In the genomic region with DNA sequence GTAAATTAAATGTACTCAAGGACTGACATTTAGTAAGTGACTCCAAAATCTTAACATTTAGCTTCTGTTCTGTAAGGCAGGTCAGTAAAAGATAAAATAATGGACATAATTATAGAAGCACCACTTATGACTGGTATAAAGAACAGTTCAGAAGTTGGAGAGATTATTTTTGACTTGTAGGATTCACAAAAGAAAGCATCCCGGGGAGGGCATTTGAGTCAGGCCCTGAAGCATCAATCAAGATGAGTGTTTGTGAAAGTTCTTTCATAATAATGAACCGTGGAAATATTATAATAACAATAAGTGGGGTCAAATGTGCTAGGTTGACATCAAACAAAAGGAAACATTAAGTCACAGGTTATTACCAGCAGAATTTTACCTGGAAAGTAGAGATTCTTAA, we compare ENCODE assay signal across 30 cellular contexts.
"Had no signal": no experiment of that assay in that cellular context is flagged by ENCODE, and none has a peak within 500 bp of the region (broad histone marks: within the 10 kb centered on the region; RNA-seq: fewer than 3 reads in every experiment).

No MANE protein-coding gene starts in this region.

- H3K9me3 ChIP-seq: left lung, lower lobe of right lung, neutrophil, ovary, right atrium auricular region, right lobe of liver, stomach, testis, thyroid gland, transverse colon, upper lobe of right lung had no signal

- H3K4me3 ChIP-seq: left lung, lower lobe of right lung, neural progenitor cell, ovary, right atrium auricular region, right lobe of liver, skin epidermis, stomach, testis, thyroid gland, transverse colon, upper lobe of right lung had no signal

- H3K27me3 Mint-ChIP-seq: naive B cell; progenitor cell of endocrine pancreas; stimulated activated naive B cell treated with anti-CD40 and anti-IgM and Interleukin-4, amounts not matched to agents 10 μg/mL and 1 μg/mL and 100 μg/mL, for 72 hours had no signal

- H3K9me3 Mint-ChIP-seq: immature natural killer cell; mesothelial cell of epicardium; naive B cell; natural killer cell; nephron progenitor cell; neural progenitor cell; stimulated activated naive B cell treated with anti-CD40 and anti-IgM and Interleukin-4, amounts not matched to agents 10 μg/mL and 1 μg/mL and 100 μg/mL, for 72 hours had no signal

- DNase-seq: hypothalamus; immature natural killer cell; kidney; left colon; left lung; lower lobe of right lung; mesendoderm; naive B cell; natural killer cell; nephron progenitor cell; occipital lobe; ovary; right lobe of liver; stimulated activated CD4-positive, alpha-beta T cell treated with anti-CD3 and anti-CD28 coated beads, Interleukin-12 subunit alpha, Interleukin-12 subunit beta, amount 100 ng/mL, for 4 hours; stimulated activated CD4-positive, alpha-beta T cell treated with anti-CD3 and anti-CD28 coated beads, Interleukin-15, amount 100 ng/mL, for 24 hours; stimulated activated CD4-positive, alpha-beta T cell treated with anti-CD3 and anti-CD28 coated beads, Interleukin-2, amount 100 ng/mL, for 24 hours; stimulated activated CD4-positive, alpha-beta T cell treated with anti-CD3 and anti-CD28 coated beads, Interleukin-4, amount 100 ng/mL, for 1 hour; stimulated activated naive B cell treated with anti-CD40 and anti-IgM and Interleukin-4, amounts not matched to agents 10 μg/mL and 1 μg/mL and 100 μg/mL, for 72 hours; stimulated activated naive CD8-positive, alpha-beta T cell treated with anti-CD3 and anti-CD28 coated beads, Interleukin-15, Interleukin-2, amounts not matched to agents 100 U/mL and 50 U/mL, for 24 hours; stomach; testis; thyroid gland; transverse colon; upper lobe of right lung had no signal

- H3K27me3 ChIP-seq: left lung, neural progenitor cell, neutrophil, ovary, right atrium auricular region, right lobe of liver, stomach, testis, thyroid gland, transverse colon, upper lobe of right lung had no signal

- H3K4me1 ChIP-seq: left lung, lower lobe of right lung, neural progenitor cell, right atrium auricular region, right lobe of liver, thyroid gland, transverse colon, upper lobe of right lung had no signal

- H3K36me3 Mint-ChIP-seq: immature natural killer cell, mesothelial cell of epicardium, natural killer cell, neural progenitor cell had no signal

- H3K36me3 ChIP-seq: left lung, lower lobe of right lung, neural progenitor cell, neutrophil, ovary, right atrium auricular region, right lobe of liver, stomach, thyroid gland, transverse colon, upper lobe of right lung had no signal

- H3K27ac ChIP-seq: left lung, lower lobe of right lung, neural progenitor cell, neutrophil, ovary, right atrium auricular region, right lobe of liver, skin epidermis, stomach, testis, thyroid gland, transverse colon, upper lobe of right lung had no signal

- H3K4me3 Mint-ChIP-seq: immature natural killer cell; mesothelial cell of epicardium; naive B cell; natural killer cell; nephron progenitor cell; neural progenitor cell; stimulated activated naive B cell treated with anti-CD40 and anti-IgM and Interleukin-4, amounts not matched to agents 10 μg/mL and 1 μg/mL and 100 μg/mL, for 72 hours had no signal

- H3K27ac Mint-ChIP-seq: immature natural killer cell; mesothelial cell of epicardium; natural killer cell; nephron progenitor cell; neural progenitor cell; progenitor cell of endocrine pancreas; stimulated activated naive B cell treated with anti-CD40 and anti-IgM and Interleukin-4, amounts not matched to agents 10 μg/mL and 1 μg/mL and 100 μg/mL, for 72 hours had no signal

- ATAC-seq: left colon; left lung; lower lobe of right lung; natural killer cell; right lobe of liver; stimulated activated naive B cell treated with anti-CD40 and anti-IgM and Interleukin-4, amounts not matched to agents 10 μg/mL and 1 μg/mL and 100 μg/mL, for 72 hours; stimulated activated naive CD8-positive, alpha-beta T cell treated with anti-CD3 and anti-CD28 coated beads, Interleukin-15, Interleukin-2, amounts not matched to agents 100 U/mL and 50 U/mL, for 24 hours; upper lobe of right lung had no signal
